Comparison of ENCODE assay signal across 12 cellular contexts in the genomic region with DNA sequence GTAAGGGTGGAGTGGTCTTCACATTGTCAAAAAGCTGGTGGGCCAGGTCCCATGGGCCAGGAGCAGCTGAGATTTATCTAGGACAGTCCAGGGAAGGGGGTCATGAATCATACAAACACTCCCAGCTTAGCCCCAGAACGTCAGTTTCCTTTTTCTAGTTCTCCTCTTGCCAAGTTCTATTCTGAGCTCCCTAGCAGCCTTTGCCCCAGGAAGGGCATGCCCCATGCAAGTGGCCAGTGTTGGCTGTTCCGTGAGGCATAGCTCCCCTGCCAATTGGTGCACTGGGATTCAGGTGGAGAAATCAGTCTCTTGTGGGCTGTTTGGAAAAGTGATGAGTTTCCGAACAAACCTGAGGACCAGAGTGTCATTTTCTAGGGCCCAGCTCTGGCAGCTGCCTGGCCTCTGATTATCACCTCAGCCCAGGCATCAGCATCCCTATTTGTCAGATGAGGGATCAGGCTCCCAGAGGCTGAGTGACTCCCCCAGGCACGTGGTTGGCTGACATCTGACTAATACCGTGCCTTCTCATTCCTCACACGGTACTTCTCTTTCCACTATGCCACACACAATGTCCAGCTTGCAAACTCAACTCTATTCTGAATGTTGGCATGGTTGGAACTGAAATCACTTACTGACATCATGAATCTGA. TPM values are rescaled to one million over a fixed set of nuclear protein-coding genes. Genes with fewer than 3 reads are reported as not detected.
DNase-seq lines count a peak whose midpoint lies in the region; TF ChIP-seq lines count a peak whose summit lies in the region.
"Had no signal": no experiment of that assay in that cellular context is flagged by ENCODE, and none has a peak within 500 bp of the region (broad histone marks: within the 10 kb centered on the region; RNA-seq: fewer than 3 reads in every experiment).

No MANE protein-coding gene starts in this region.

- no peak for TF ChIP-seq CTCF in fibroblast of mammary gland (conservative IDR thresholded peaks at IDR 0.05; ENCODE audit: control insufficient read depth, insufficient read depth, low read depth, low read length)

- no peak overlapping the region for H3K4me3 ChIP-seq in fibroblast of mammary gland (ENCODE audit: control insufficient read depth, low read depth, low read length)
- H3K4me3 ChIP-seq: tibial artery had no signal

- DNase-seq in GM03348 (ENCODE audit: low spot score): peak; percentile 45
- DNase-seq in OCI-M1 (lab: John Stamatoyannopoulos, UW): peak; percentile 23
- peak; percentile 48 for DNase-seq in fibroblast of mammary gland (ENCODE audit: low read depth)
- DNase-seq in myocyte (ENCODE audit: low read depth): peak; percentile 50
- no peak for DNase-seq in NCI-H226
- DNase-seq in T1000 (lab: John Stamatoyannopoulos, UW): no peak
- DNase-seq in 8988T: no peak
- no peak for DNase-seq in mesenteric fat pad (ENCODE audit: low spot score)
- DNase-seq: activated T-cell treated with anti-CD3 and anti-CD28 coated beads, Interleukin-2, amount 50 U/mL, for 72 hours; Caco-2; NCI-H2171 treated with DMSO at 0.1 percent for 48 hours; tibial artery had no signal

RNA-seq across cellular contexts. Expression of a gene that starts 14.2 kb away (rescaled TPM):
- total RNA-seq in myocyte: 113 and 161 TPM in 2 replicates
- polyA plus RNA-seq in myocyte (2012): 43.9 TPM
- 0.42 TPM for total RNA-seq in mesenteric fat pad
- total RNA-seq: activated T-cell treated with anti-CD3 and anti-CD28 coated beads, Interleukin-2, amount 50 U/mL, for 72 hours; Caco-2 had no signal

RNA-seq across cellular contexts. Expression of a gene that starts 16.8 kb away (rescaled TPM):
- total RNA-seq in myocyte: not detected in 2 replicates
- not detected for polyA plus RNA-seq in myocyte (2012)
- total RNA-seq in mesenteric fat pad: not detected
- total RNA-seq: activated T-cell treated with anti-CD3 and anti-CD28 coated beads, Interleukin-2, amount 50 U/mL, for 72 hours had no signal

Comparison
In these comparisons a context has a peak if more than half of its experiments do, and no peak if none do; other contexts are left out.
1. DNase-seq: peak in GM03348 (single experiment), OCI-M1 (single experiment), fibroblast of mammary gland (single experiment) and myocyte (single experiment); none in NCI-H226 (single experiment), T1000 (single experiment), 8988T (single experiment) and mesenteric fat pad (single experiment).
2. RNA of a gene that starts 14.2 kb away (total RNA-seq): 113 to 161 TPM in myocyte; 0.42 TPM in mesenteric fat pad (single experiment); every median in the first group is over 10 times any median in the second.